Comparison of ENCODE assay signal across 16 cellular contexts in genomic region chr22:46390105-46390651, GRCh38. TPM values are rescaled to one million over a fixed set of nuclear protein-coding genes. Genes with fewer than 3 reads are reported as not detected.
DNase-seq lines count a peak whose midpoint lies in the region; ATAC-seq, FAIRE-seq and TF ChIP-seq lines count a peak whose summit lies in the region.
"Had no signal": no experiment of that assay in that cellular context is flagged by ENCODE, and none has a peak within 500 bp of the region (broad histone marks: within the 10 kb centered on the region; RNA-seq: fewer than 3 reads in every experiment).

No MANE protein-coding gene starts in this region.

- ATAC-seq in PC-3, result no peak
- ATAC-seq: activated CD8-positive, alpha-beta T cell treated with anti-CD3 and anti-CD28 coated beads for 36 hours; HCT116 had no signal

- H3K27me3 ChIP-seq in PC-3 (ENCODE audit: low read length) (no peaks in the 10 kb centered on the region), neural progenitor cell (no peaks in the 10 kb centered on the region), stomach (no peaks in the 10 kb centered on the region)

- H3K9me3 ChIP-seq in PC-3 (ENCODE audit: low read length), result no peaks in the 10 kb centered on the region
- H3K9me3 ChIP-seq in neural progenitor cell (ENCODE audit: low read depth), result no peaks in the 10 kb centered on the region
- no peaks in the 10 kb centered on the region for H3K9me3 ChIP-seq in stomach
- H3K9me3 ChIP-seq: thoracic aorta had no signal

- H3K4me1 Mint-ChIP-seq in chondrocyte (ENCODE audit: low read depth), result peaks cover 17% of the 10 kb centered on the region
- peaks cover 3% of the 10 kb centered on the region for H3K4me1 Mint-ChIP-seq in neural progenitor cell
- H3K4me1 Mint-ChIP-seq in progenitor cell of endocrine pancreas (ENCODE audit: low read depth), result no peaks in the 10 kb centered on the region

- H3K27me3 Mint-ChIP-seq in chondrocyte (ENCODE audit: low read depth) (no peaks in the 10 kb centered on the region), neural progenitor cell (ENCODE audit: insufficient read depth, low read depth) (peaks cover 8% of the 10 kb centered on the region), progenitor cell of endocrine pancreas (no peaks in the 10 kb centered on the region)
- H3K27me3 Mint-ChIP-seq: activated CD8-positive, alpha-beta T cell treated with anti-CD3 and anti-CD28 coated beads for 36 hours had no signal

- no TSS peak for BruUV-seq in PC-3 (replicated peaks; lab: Mats Ljungman, UMichigan)

- TF ChIP-seq CTCF in PC-3 (conservative IDR thresholded peaks at IDR 0.05; ENCODE audit: low read depth, low read length) (no peak), chondrocyte (IDR thresholded peaks at IDR 0.05) (no peak), neural progenitor cell (IDR thresholded peaks at IDR 0.05) (no peak), stomach (IDR thresholded peaks at IDR 0.05) (no peak), progenitor cell of endocrine pancreas (IDR thresholded peaks at IDR 0.05; ENCODE audit: unreplicated experiment) (no peak)

- FAIRE-seq in H54 (lab: Jason Lieb, UNC), result no peak
- FAIRE-seq: RCC 7860 had no signal

- H3K36me3 Mint-ChIP-seq in chondrocyte (ENCODE audit: low read depth), result peaks cover 4% of the 10 kb centered on the region
- H3K36me3 Mint-ChIP-seq in neural progenitor cell, result peaks cover 9% of the 10 kb centered on the region
- peaks cover 3% of the 10 kb centered on the region for H3K36me3 Mint-ChIP-seq in progenitor cell of endocrine pancreas (ENCODE audit: insufficient read depth)

- H3K79me2 ChIP-seq in PC-3 (ENCODE audit: low read length) (no peaks in the 10 kb centered on the region), neural progenitor cell (ENCODE audit: low read depth) (no peaks in the 10 kb centered on the region)

- intact Hi-C loops in PC-3 (cut with micrococcal nuclease) (no loop called here), stomach (cut with DNase I; ENCODE audit: low total_unique reads) (no loop called here)

- H3K9me3 Mint-ChIP-seq in chondrocyte (ENCODE audit: low read depth), result no peaks in the 10 kb centered on the region
- H3K9me3 Mint-ChIP-seq in neural progenitor cell, result no peaks in the 10 kb centered on the region
- H3K9me3 Mint-ChIP-seq in progenitor cell of endocrine pancreas (ENCODE audit: low read depth), result no peaks in the 10 kb centered on the region
- H3K9me3 Mint-ChIP-seq: activated CD8-positive, alpha-beta T cell treated with anti-CD3 and anti-CD28 coated beads for 36 hours; nephron had no signal

- WGBS in stomach, 5 donors, result 70 to 81% (median 77%) methylated on average over 19 to 20 of the region's 20 CpGs

- H3K4me3 ChIP-seq in PC-3 (ENCODE audit: low read length), result peak overlapping the region; percentile 61; the same call in 1 of the 2 replicates
- no peak overlapping the region for H3K4me3 ChIP-seq in neural progenitor cell
- peak overlapping the region in 1 of 4 donors; percentile 21 for H3K4me3 ChIP-seq in stomach
- H3K4me3 ChIP-seq: thoracic aorta had no signal

- peak overlapping the region; percentile 56; the same call in 1 of the 2 replicates for H3K27ac ChIP-seq in PC-3 (ENCODE audit: low read length)
- H3K27ac ChIP-seq in neural progenitor cell, result no peak overlapping the region
- peak overlapping the region in 3 of 5 donors; percentile 19 to 52 (median 38) for H3K27ac ChIP-seq in stomach
- H3K27ac ChIP-seq: thoracic aorta had no signal

- H3K36me3 ChIP-seq in PC-3 (ENCODE audit: low read depth, low read length), result no peaks in the 10 kb centered on the region
- H3K36me3 ChIP-seq in neural progenitor cell, result no peaks in the 10 kb centered on the region
- H3K36me3 ChIP-seq in stomach, result no peaks in the 10 kb centered on the region
- H3K36me3 ChIP-seq: thoracic aorta had no signal

- H2AFZ ChIP-seq in PC-3 (ENCODE audit: low read length), result peak overlapping the region; percentile 82; the same call in 1 of the 2 replicates
- no peak overlapping the region for H2AFZ ChIP-seq in neural progenitor cell (replicated peaks)

- no peaks in the 10 kb centered on the region for H3K9me2 ChIP-seq in PC-3 (replicated peaks; ENCODE audit: low read length)

- H4K20me1 ChIP-seq in PC-3 (ENCODE audit: low read length) (no peaks in the 10 kb centered on the region), neural progenitor cell (ENCODE audit: low read depth) (no peaks in the 10 kb centered on the region)

- H3F3A ChIP-seq in PC-3 (ENCODE audit: low read length, unreplicated experiment), result no peaks in the 10 kb centered on the region
- no peaks in the 10 kb centered on the region for H3F3A ChIP-seq in neural progenitor cell (ENCODE audit: low read depth)

- no peak for TF ChIP-seq POLR2A in stomach (IDR thresholded peaks at IDR 0.05)
- TF ChIP-seq POLR2A in H54 (IDR thresholded peaks at IDR 0.05; ENCODE audit: low read depth, low read length), result no peak

- peak overlapping the region; percentile 64 for H3K4me3 Mint-ChIP-seq in chondrocyte (ENCODE audit: unreplicated experiment)
- no peak overlapping the region for H3K4me3 Mint-ChIP-seq in neural progenitor cell
- no peak overlapping the region for H3K4me3 Mint-ChIP-seq in progenitor cell of endocrine pancreas (ENCODE audit: low read depth)
- H3K4me3 Mint-ChIP-seq: activated CD8-positive, alpha-beta T cell treated with anti-CD3 and anti-CD28 coated beads for 36 hours; nephron had no signal

- H3K4me1 ChIP-seq in PC-3 (ENCODE audit: insufficient read depth, low read length) (peaks cover 8% of the 10 kb centered on the region; the same call in 1 of the 2 replicates), neural progenitor cell (no peaks in the 10 kb centered on the region), stomach (peaks cover 3 to 6% (median 5%) of the 10 kb centered on the region in 4 donors)

- peak overlapping the region; percentile 96 for H3K27ac Mint-ChIP-seq in chondrocyte (ENCODE audit: unreplicated experiment)
- peak overlapping the region; percentile 69 for H3K27ac Mint-ChIP-seq in neural progenitor cell
- H3K27ac Mint-ChIP-seq in progenitor cell of endocrine pancreas, result no peak overlapping the region
- H3K27ac Mint-ChIP-seq: activated CD8-positive, alpha-beta T cell treated with anti-CD3 and anti-CD28 coated beads for 36 hours had no signal

- H3K9ac ChIP-seq in PC-3 (ENCODE audit: low read length) (0 out of 2 replicates have a peak overlapping the region, but pooled peaks have one; percentile 66), neural progenitor cell (no peak overlapping the region)

- POLR2A ChIA-PET in PC-3 (lab: Charles Lee; ENCODE audit: unreplicated experiment), result no interaction called here

- CTCF ChIA-PET in PC-3 (lab: Charles Lee), result no interaction called here

- TF ChIP-seq EP300 in stomach (IDR thresholded peaks at IDR 0.05), result no peak

- DNase-seq in PC-3 (no peak), chondrocyte (ENCODE audit: low spot score) (peak; percentile 83), neural progenitor cell (ENCODE audit: low spot score) (no peak), stomach (no peak), H54 (ENCODE audit: insufficient read length, low spot score) (no peak), progenitor cell of endocrine pancreas (ENCODE audit: low spot score, unreplicated experiment) (no peak)
- no peak for DNase-seq in activated naive CD4-positive, alpha-beta T cell (lab: John Stamatoyannopoulos, UW)
- DNase-seq: activated CD8-positive, alpha-beta T cell treated with anti-CD3 and anti-CD28 coated beads for 36 hours; AML-193; central memory CD4-positive, alpha-beta T cell; stimulated activated CD4-positive, alpha-beta T cell treated with anti-CD3 and anti-CD28 coated beads, Interleukin-15, amount 100 ng/mL, for 24 hours; T-helper 9 cell had no signal

- H3K4me2 ChIP-seq in PC-3 (ENCODE audit: low read length) (peak overlapping the region; percentile 84), neural progenitor cell (no peak overlapping the region)

RNA-seq across cellular contexts. Expression of gene TRMU, which starts 54.7 kb away (rescaled TPM):
- total RNA-seq in PC-3 (2014; rRNA removed) (63.5 and 63.6 TPM in 2 replicates), chondrocyte (26.5 to 39.2 TPM (median 27.3 TPM) in 3 replicates), neural progenitor cell (ENCODE audit: low replicate concordance) (66.9 and 70.1 TPM in 2 replicates), stomach (100 to 1,000 TPM in 1 of 5 donors, 10 to 100 TPM in 4; 47.9 to 114 (median 68.8) TPM), progenitor cell of endocrine pancreas (71.8 and 72.5 TPM in 2 replicates)
- 10 to 100 TPM; 23.8 to 30.0 (median 28.0) TPM for polyA plus RNA-seq in stomach
